ENCODE assay signal across 1 cellular context in the genomic region with DNA sequence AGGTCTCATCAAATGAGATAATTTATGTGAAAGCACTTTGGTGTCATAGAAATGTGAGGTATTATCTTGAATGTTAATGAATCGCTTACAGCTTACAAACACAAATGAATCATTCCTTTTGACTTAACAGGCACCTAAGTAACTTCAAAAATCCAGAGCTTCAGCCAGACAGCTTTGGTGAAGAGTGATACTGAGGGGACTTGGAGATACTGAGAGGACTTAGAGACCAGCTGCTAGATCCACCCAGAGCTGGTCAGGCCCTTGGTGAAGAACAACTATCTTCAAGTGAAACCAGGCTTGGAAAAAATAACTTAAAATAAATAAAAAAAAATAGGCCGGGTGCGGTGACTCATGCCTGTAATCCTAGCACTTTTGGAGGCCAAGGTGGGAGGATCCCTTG.
TF ChIP-seq lines count a peak whose summit lies in the region.

No MANE protein-coding gene starts in this region.

TF ChIP-seq in A549, 52 proteins besides CTCF, POLR2A, EP300 and RAD21:
- TF ChIP-seq HOXB13 (CRISPR knock-in tag; IDR thresholded peaks at IDR 0.05; ENCODE audit: low read depth) (no peak), CBX2 (IDR thresholded peaks at IDR 0.05; ENCODE audit: borderline replicate concordance, low read depth) (no peak), NR3C1 (IDR thresholded peaks at IDR 0.05) (no peak), EHMT2 (IDR thresholded peaks at IDR 0.05; ENCODE audit: low read depth) (no peak), HEYL (CRISPR knock-in tag; IDR thresholded peaks at IDR 0.05) (no peak), JUNB (IDR thresholded peaks at IDR 0.05) (no peak), FOSL2 (IDR thresholded peaks at IDR 0.05) (no peak), FOSL2 (CRISPR knock-in tag; IDR thresholded peaks at IDR 0.05) (no peak), MAFK (IDR thresholded peaks at IDR 0.05; ENCODE audit: partially characterized antibody) (no peak), MAZ (IDR thresholded peaks at IDR 0.05; ENCODE audit: borderline replicate concordance, low read depth, low read length) (no peak), PHF8 (IDR thresholded peaks at IDR 0.05; ENCODE audit: borderline replicate concordance, low read depth) (no peak), TP53 (CRISPR knock-in tag; IDR thresholded peaks at IDR 0.05) (no peak), CEBPB (IDR thresholded peaks at IDR 0.05) (no peak), MYC (IDR thresholded peaks at IDR 0.05; ENCODE audit: borderline replicate concordance, low read length) (no peak), CHD2 (IDR thresholded peaks at IDR 0.05; ENCODE audit: low read length, partially characterized antibody) (no peak)
- TF ChIP-seq, protein P1, sequence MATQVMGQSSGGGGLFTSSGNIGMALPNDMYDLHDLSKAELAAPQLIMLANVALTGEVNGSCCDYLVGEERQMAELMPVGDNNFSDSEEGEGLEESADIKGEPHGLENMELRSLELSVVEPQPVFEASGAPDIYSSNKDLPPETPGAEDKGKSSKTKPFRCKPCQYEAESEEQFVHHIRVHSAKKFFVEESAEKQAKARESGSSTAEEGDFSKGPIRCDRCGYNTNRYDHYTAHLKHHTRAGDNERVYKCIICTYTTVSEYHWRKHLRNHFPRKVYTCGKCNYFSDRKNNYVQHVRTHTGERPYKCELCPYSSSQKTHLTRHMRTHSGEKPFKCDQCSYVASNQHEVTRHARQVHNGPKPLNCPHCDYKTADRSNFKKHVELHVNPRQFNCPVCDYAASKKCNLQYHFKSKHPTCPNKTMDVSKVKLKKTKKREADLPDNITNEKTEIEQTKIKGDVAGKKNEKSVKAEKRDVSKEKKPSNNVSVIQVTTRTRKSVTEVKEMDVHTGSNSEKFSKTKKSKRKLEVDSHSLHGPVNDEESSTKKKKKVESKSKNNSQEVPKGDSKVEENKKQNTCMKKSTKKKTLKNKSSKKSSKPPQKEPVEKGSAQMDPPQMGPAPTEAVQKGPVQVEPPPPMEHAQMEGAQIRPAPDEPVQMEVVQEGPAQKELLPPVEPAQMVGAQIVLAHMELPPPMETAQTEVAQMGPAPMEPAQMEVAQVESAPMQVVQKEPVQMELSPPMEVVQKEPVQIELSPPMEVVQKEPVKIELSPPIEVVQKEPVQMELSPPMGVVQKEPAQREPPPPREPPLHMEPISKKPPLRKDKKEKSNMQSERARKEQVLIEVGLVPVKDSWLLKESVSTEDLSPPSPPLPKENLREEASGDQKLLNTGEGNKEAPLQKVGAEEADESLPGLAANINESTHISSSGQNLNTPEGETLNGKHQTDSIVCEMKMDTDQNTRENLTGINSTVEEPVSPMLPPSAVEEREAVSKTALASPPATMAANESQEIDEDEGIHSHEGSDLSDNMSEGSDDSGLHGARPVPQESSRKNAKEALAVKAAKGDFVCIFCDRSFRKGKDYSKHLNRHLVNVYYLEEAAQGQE (IDR thresholded peaks at IDR 0.05), result no peak
- TF ChIP-seq, protein P2, sequence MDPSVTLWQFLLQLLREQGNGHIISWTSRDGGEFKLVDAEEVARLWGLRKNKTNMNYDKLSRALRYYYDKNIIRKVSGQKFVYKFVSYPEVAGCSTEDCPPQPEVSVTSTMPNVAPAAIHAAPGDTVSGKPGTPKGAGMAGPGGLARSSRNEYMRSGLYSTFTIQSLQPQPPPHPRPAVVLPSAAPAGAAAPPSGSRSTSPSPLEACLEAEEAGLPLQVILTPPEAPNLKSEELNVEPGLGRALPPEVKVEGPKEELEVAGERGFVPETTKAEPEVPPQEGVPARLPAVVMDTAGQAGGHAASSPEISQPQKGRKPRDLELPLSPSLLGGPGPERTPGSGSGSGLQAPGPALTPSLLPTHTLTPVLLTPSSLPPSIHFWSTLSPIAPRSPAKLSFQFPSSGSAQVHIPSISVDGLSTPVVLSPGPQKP (IDR thresholded peaks at IDR 0.05; ENCODE audit: low read depth, low read length), result no peak
- TF ChIP-seq, protein P3, sequence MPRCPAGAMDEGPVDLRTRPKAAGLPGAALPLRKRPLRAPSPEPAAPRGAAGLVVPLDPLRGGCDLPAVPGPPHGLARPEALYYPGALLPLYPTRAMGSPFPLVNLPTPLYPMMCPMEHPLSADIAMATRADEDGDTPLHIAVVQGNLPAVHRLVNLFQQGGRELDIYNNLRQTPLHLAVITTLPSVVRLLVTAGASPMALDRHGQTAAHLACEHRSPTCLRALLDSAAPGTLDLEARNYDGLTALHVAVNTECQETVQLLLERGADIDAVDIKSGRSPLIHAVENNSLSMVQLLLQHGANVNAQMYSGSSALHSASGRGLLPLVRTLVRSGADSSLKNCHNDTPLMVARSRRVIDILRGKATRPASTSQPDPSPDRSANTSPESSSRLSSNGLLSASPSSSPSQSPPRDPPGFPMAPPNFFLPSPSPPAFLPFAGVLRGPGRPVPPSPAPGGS (IDR thresholded peaks at IDR 0.05), result no peak
